In genomic region chr5:114206640-114207039, GRCh38 we compare ENCODE assay signal across 30 cellular contexts.
"Had no signal": no experiment of that assay in that cellular context is flagged by ENCODE, and none has a peak within 500 bp of the region (broad histone marks: within the 10 kb centered on the region; RNA-seq: fewer than 3 reads in every experiment).

No MANE protein-coding gene starts in this region.

- H3K36me3 Mint-ChIP-seq: naive thymus-derived CD8-positive, alpha-beta T cell; stimulated activated effector memory CD8-positive, alpha-beta T cell treated with anti-CD3 and anti-CD28 coated beads, Interleukin-12 subunit alpha, Interleukin-12 subunit beta, amount 100 ng/mL, for 72 hours; stimulated activated naive B cell treated with anti-CD40 and anti-IgM and Interleukin-4, amounts not matched to agents 10 μg/mL and 1 μg/mL and 100 μg/mL, for 72 hours had no signal

- H3K9me3 Mint-ChIP-seq: nephron progenitor cell, neural crest cell had no signal

- H3K4me3 ChIP-seq: psoas muscle, right lobe of liver, sigmoid colon, stomach, thoracic aorta, thyroid gland, tibial nerve, upper lobe of left lung, vagina had no signal

- H3K27ac ChIP-seq: neutrophil, parathyroid adenoma, psoas muscle, right lobe of liver, sigmoid colon, stomach, thoracic aorta, thyroid gland, tibial nerve, upper lobe of left lung, vagina had no signal

- H3K4me1 ChIP-seq: parathyroid adenoma, psoas muscle, right lobe of liver, sigmoid colon, stomach, thyroid gland, tibial nerve, upper lobe of left lung, vagina had no signal

- DNase-seq: naive thymus-derived CD8-positive, alpha-beta T cell; nephron progenitor cell; nucleus accumbens; posterior cingulate gyrus; psoas muscle; right cardiac atrium; right lobe of liver; sigmoid colon; small intestine; stimulated activated CD4-positive, alpha-beta T cell treated with anti-CD3 and anti-CD28 coated beads, Interleukin-15, amount 100 ng/mL, for 24 hours; stimulated activated CD4-positive, alpha-beta T cell treated with anti-CD3 and anti-CD28 coated beads, Interleukin-2, amount 100 ng/mL, for 24 hours; stimulated activated CD4-positive, alpha-beta T cell treated with anti-CD3 and anti-CD28 coated beads, Interleukin-2, amount 100 ng/mL, for 48 hours; stimulated activated CD4-positive, alpha-beta T cell treated with anti-CD3 and anti-CD28 coated beads, Interleukin-4, amount 100 ng/mL, for 24 hours; stimulated activated naive B cell treated with anti-CD40 and anti-IgM and Interleukin-4, amounts not matched to agents 10 μg/mL and 1 μg/mL and 100 μg/mL, for 72 hours; stimulated activated naive CD4-positive, alpha-beta T cell treated with Interleukin-2 at 50 U/mL for 16 hours; stomach; thyroid gland; trophoblast cell; upper lobe of left lung had no signal

- FAIRE-seq: small intestine, urothelium cell line had no signal

- H3K9me3 ChIP-seq: neutrophil, psoas muscle, right lobe of liver, sigmoid colon, stomach, thoracic aorta, thyroid gland, upper lobe of left lung, vagina had no signal

- H3K4me3 Mint-ChIP-seq: naive thymus-derived CD8-positive, alpha-beta T cell; natural killer cell treated with Interleukin-12 subunit alpha and Interleukin-12 subunit beta and Interleukin-15 and Interleukin-18, amount 100 ng/mL, for 72 hours; nephron progenitor cell; neural crest cell; stimulated activated effector memory CD8-positive, alpha-beta T cell treated with anti-CD3 and anti-CD28 coated beads, Interleukin-12 subunit alpha, Interleukin-12 subunit beta, amount 100 ng/mL, for 72 hours; stimulated activated naive B cell treated with anti-CD40 and anti-IgM and Interleukin-4, amounts not matched to agents 10 μg/mL and 1 μg/mL and 100 μg/mL, for 72 hours; stimulated activated naive CD8-positive, alpha-beta T cell treated with anti-CD3 and anti-CD28 coated beads, Interleukin-15, Interleukin-2, amounts not matched to agents 100 ng/mL and 50 ng/mL, for 24 hours had no signal

- H3K4me1 Mint-ChIP-seq: naive thymus-derived CD8-positive, alpha-beta T cell; nephron progenitor cell; stimulated activated effector memory CD8-positive, alpha-beta T cell treated with anti-CD3 and anti-CD28 coated beads, Interleukin-12 subunit alpha, Interleukin-12 subunit beta, amount 100 ng/mL, for 72 hours; stimulated activated naive B cell treated with anti-CD40 and anti-IgM and Interleukin-4, amounts not matched to agents 10 μg/mL and 1 μg/mL and 100 μg/mL, for 72 hours had no signal

- H3K27me3 ChIP-seq: neutrophil, right lobe of liver, sigmoid colon, stomach, thyroid gland, tibial nerve, upper lobe of left lung, vagina had no signal

- H3K36me3 ChIP-seq: neutrophil, right lobe of liver, sigmoid colon, stomach, thoracic aorta, thyroid gland, tibial nerve, upper lobe of left lung, vagina had no signal

- H3K27ac Mint-ChIP-seq: naive thymus-derived CD8-positive, alpha-beta T cell; natural killer cell treated with Interleukin-12 subunit alpha and Interleukin-12 subunit beta and Interleukin-15 and Interleukin-18, amount 100 ng/mL, for 72 hours; nephron progenitor cell; progenitor cell of endocrine pancreas; stimulated activated effector memory CD8-positive, alpha-beta T cell treated with anti-CD3 and anti-CD28 coated beads, Interleukin-12 subunit alpha, Interleukin-12 subunit beta, amount 100 ng/mL, for 72 hours; stimulated activated naive B cell treated with anti-CD40 and anti-IgM and Interleukin-4, amounts not matched to agents 10 μg/mL and 1 μg/mL and 100 μg/mL, for 72 hours; stimulated activated naive CD8-positive, alpha-beta T cell treated with anti-CD3 and anti-CD28 coated beads, Interleukin-15, Interleukin-2, amounts not matched to agents 100 ng/mL and 50 ng/mL, for 24 hours had no signal

- H3K27me3 Mint-ChIP-seq: naive thymus-derived CD8-positive, alpha-beta T cell; natural killer cell treated with Interleukin-12 subunit alpha and Interleukin-12 subunit beta and Interleukin-15 and Interleukin-18, amount 100 ng/mL, for 72 hours; progenitor cell of endocrine pancreas; stimulated activated naive B cell treated with anti-CD40 and anti-IgM and Interleukin-4, amounts not matched to agents 10 μg/mL and 1 μg/mL and 100 μg/mL, for 72 hours; stimulated activated naive CD8-positive, alpha-beta T cell treated with anti-CD3 and anti-CD28 coated beads, Interleukin-15, Interleukin-2, amounts not matched to agents 100 ng/mL and 50 ng/mL, for 24 hours had no signal

- ATAC-seq: naive thymus-derived CD8-positive, alpha-beta T cell; natural killer cell treated with Interleukin-12 subunit alpha and Interleukin-12 subunit beta and Interleukin-15 and Interleukin-18, amount 100 ng/mL, for 72 hours; psoas muscle; right cardiac atrium; right lobe of liver; stimulated activated effector memory CD8-positive, alpha-beta T cell treated with anti-CD3 and anti-CD28 coated beads, Interleukin-12 subunit alpha, Interleukin-12 subunit beta, amount 100 ng/mL, for 72 hours; stimulated activated naive B cell treated with anti-CD40 and anti-IgM and Interleukin-4, amounts not matched to agents 10 μg/mL and 1 μg/mL and 100 μg/mL, for 72 hours had no signal
